In genomic region chr2:159148891-159149290, GRCh38 we compare ENCODE assay signal across 16 cellular contexts.
"Had no signal": no experiment of that assay in that cellular context is flagged by ENCODE, and none has a peak within 500 bp of the region (broad histone marks: within the 10 kb centered on the region; RNA-seq: fewer than 3 reads in every experiment).

No MANE protein-coding gene starts in this region.

- H3K27me3 ChIP-seq: stomach, testis, uterus had no signal

- H3K4me1 ChIP-seq: testis, uterus had no signal

- H3K27ac ChIP-seq: stomach, testis, uterus had no signal

- H3K36me3 ChIP-seq: uterus had no signal

- ATAC-seq: activated naive CD8-positive, alpha-beta T cell treated with anti-CD3 and anti-CD28 coated beads, Interleukin-2, amount 50 U/mL, for 24 hours; esophagus mucosa; naive thymus-derived CD4-positive, alpha-beta T cell; stimulated activated effector memory CD8-positive, alpha-beta T cell treated with anti-CD3 and anti-CD28 coated beads, Interleukin-12 subunit alpha, Interleukin-12 subunit beta, amount 100 ng/mL, for 72 hours had no signal

- DNase-seq: activated CD4-positive, alpha-beta memory T cell treated with anti-CD3 and anti-CD28 coated beads, Interleukin-2, amount 10 ng/mL, durations not matched to agents 7 days and 5 days; activated CD4-positive, alpha-beta T cell treated with anti-CD3 and anti-CD28 coated beads for 48 hours; activated gamma-delta T cell; activated naive CD4-positive, alpha-beta T cell treated with anti-CD3 and anti-CD28 coated beads, Interleukin-2, amount 50 U/mL, for 16 hours; activated naive CD8-positive, alpha-beta T cell treated with anti-CD3 and anti-CD28 coated beads, Interleukin-2, amount 50 U/mL, for 24 hours; effector memory CD4-positive, alpha-beta T cell; naive thymus-derived CD4-positive, alpha-beta T cell; small intestine; stimulated activated CD4-positive, alpha-beta T cell treated with anti-CD3 and anti-CD28 coated beads, Interleukin-2, amount 100 ng/mL, for 24 hours; stomach; testis; trophoblast cell; uterus had no signal

- H3K9me3 ChIP-seq: stomach, testis, uterus had no signal

- H3K4me3 ChIP-seq: lung, stomach, testis, uterus had no signal
